ENCODE assay signal across 24 cellular contexts in the genomic region with DNA sequence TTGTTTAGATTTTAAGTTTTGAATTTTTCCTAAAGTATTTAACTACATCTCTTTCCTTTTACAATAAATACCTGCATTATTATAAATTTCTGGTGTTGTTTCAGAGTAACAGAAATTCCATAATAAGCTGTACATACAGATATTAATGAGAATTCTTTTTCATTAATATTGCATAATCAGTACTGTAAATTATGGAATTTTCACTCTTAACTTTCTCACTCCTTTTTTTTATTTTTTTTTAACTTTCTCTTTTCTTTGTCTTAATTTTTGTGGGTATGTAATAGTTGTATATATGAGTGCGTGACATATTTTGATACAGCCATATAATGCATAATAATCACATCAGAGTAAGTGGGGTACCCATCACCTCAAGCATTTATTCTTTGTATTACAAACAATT.
"Had no signal": no experiment of that assay in that cellular context is flagged by ENCODE, and none has a peak within 500 bp of the region (broad histone marks: within the 10 kb centered on the region; RNA-seq: fewer than 3 reads in every experiment).

No MANE protein-coding gene starts in this region.

- H2AFZ ChIP-seq: neural progenitor cell had no signal

- H3K4me2 ChIP-seq: neural progenitor cell had no signal

- H3K27ac ChIP-seq: brain microvascular endothelial cell, colonic mucosa, neural progenitor cell, suprapubic skin had no signal

- DNase-seq: activated CD4-positive, alpha-beta T cell treated with anti-CD3 and anti-CD28 coated beads, Interleukin-2, amount 10 ng/mL, durations not matched to agents 7 days and 5 days; activated CD8-positive, alpha-beta T cell treated with anti-CD3 and anti-CD28 coated beads, Interleukin-2, amount 10 ng/mL, durations not matched to agents 7 days and 5 days; activated gamma-delta T cell treated with Interleukin-2 at 50 U/mL for 16 hours; aorta; brain microvascular endothelial cell; caudate nucleus; colonic mucosa; dorsolateral prefrontal cortex; effector memory CD8-positive, alpha-beta T cell; foreskin melanocyte; hippocampal formation; mesendoderm; naive thymus-derived CD4-positive, alpha-beta T cell; stimulated activated CD4-positive, alpha-beta T cell treated with anti-CD3 and anti-CD28 coated beads, Interleukin-1b, Interleukin-23, amount 100 ng/mL, for 48 hours; stimulated activated naive CD8-positive, alpha-beta T cell treated with anti-CD3 and anti-CD28 coated beads, Interleukin-15, amount 100 ng/mL, for 72 hours; transverse colon had no signal

- FAIRE-seq: endothelial cell of umbilical vein, urothelium cell line had no signal

- H3K4me3 ChIP-seq: colonic mucosa, dorsolateral prefrontal cortex, neural progenitor cell, suprapubic skin, transverse colon had no signal

- H3K9ac ChIP-seq: neural progenitor cell had no signal

- ATAC-seq: activated CD4-positive, CD25-positive, alpha-beta regulatory T cell treated with anti-CD3 and anti-CD28 coated beads, Interleukin-2, amount 50 U/mL, for 24 hours; activated CD8-positive, alpha-beta T cell treated with anti-CD3 and anti-CD28 coated beads, Interleukin-2, amount 10 ng/mL, durations not matched to agents 7 days and 5 days; activated naive CD4-positive, alpha-beta T cell treated with anti-CD3 and anti-CD28 coated beads, Interleukin-2, amount 50 U/mL, for 72 hours; effector memory CD8-positive, alpha-beta T cell; esophagus mucosa; naive thymus-derived CD4-positive, alpha-beta T cell; stimulated activated effector memory CD8-positive, alpha-beta T cell treated with anti-CD3 and anti-CD28 coated beads, Interleukin-12 subunit alpha, Interleukin-12 subunit beta, amount 100 ng/mL, for 72 hours; stimulated activated naive CD8-positive, alpha-beta T cell treated with anti-CD3 and anti-CD28 coated beads, Interleukin-15, amount 100 ng/mL, for 72 hours had no signal

- H3K4me1 ChIP-seq: colonic mucosa, neural progenitor cell had no signal

- H3K27me3 ChIP-seq: brain microvascular endothelial cell, colonic mucosa, dorsolateral prefrontal cortex, neural progenitor cell, suprapubic skin, transverse colon had no signal

- H3K9me3 ChIP-seq: colonic mucosa, suprapubic skin, transverse colon had no signal
